ENCODE assay signal across 1 cellular context in the genomic region with DNA sequence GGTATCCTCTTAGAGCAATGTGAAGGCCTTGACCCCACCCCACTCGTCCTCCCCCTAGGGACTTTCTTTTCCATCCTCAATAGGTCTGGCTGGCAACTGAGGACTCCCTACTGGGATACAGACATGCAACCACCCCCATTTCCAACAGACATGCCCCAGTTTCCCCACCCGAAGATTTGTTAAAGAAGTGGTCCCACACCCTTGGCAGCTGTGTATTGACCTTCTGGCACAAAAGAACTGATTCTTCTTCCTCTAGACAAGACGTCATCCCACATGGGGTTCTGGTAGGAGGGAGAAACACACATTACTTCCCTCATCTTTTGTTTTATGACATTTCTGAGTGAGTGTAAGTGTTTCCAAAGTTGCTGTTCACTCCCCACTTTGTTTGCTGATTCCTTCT.
TF ChIP-seq lines count a peak whose summit lies in the region.

No MANE protein-coding gene starts in this region.

TF ChIP-seq in H1, 55 proteins besides CTCF, POLR2A, EP300 and RAD21:
- TF ChIP-seq EGR1 (IDR thresholded peaks at IDR 0.05; ENCODE audit: borderline replicate concordance, low read depth, low read length): no peak
- no peak for TF ChIP-seq HDAC2 (IDR thresholded peaks at IDR 0.05; ENCODE audit: borderline replicate concordance in 1 of 2, low read depth in 2 of 2, low read length in 2 of 2)
- no peak for TF ChIP-seq CBX8 (IDR thresholded peaks at IDR 0.05; ENCODE audit: borderline replicate concordance, low read depth, low read length)
- no peak for TF ChIP-seq NANOG (IDR thresholded peaks at IDR 0.05; ENCODE audit: insufficient read depth, low read depth, low read length, poor library complexity, severe bottlenecking)
- no peak for TF ChIP-seq TAF7 (optimal IDR thresholded peaks at IDR 0.05; ENCODE audit: borderline replicate concordance, low read depth, low read length)
- no peak for TF ChIP-seq SP1 (IDR thresholded peaks at IDR 0.05; ENCODE audit: low read depth, low read length)
- no peak for TF ChIP-seq YY1 (IDR thresholded peaks at IDR 0.05; ENCODE audit: low read depth, low read length)
